Comparison of ENCODE assay signal across 31 cellular contexts in the genomic region with DNA sequence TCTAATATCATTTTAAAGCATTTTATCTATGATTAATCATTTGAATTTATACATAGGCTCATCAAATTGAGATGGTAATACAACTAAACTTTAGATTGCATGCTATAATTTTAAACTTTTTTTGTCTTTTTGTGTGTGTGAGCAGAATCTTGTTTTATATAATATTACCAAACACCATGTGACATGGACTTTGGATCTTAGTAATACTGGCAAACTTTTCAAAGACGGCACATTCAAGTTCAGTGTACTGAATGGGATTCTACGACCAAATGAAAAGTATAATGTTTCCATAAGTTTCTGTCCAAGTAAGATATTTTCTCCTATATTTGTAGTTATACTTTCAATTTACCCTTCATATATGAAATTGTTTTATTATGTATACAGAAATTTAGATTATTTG.
"Had no signal": no experiment of that assay in that cellular context is flagged by ENCODE, and none has a peak within 500 bp of the region (broad histone marks: within the 10 kb centered on the region; RNA-seq: fewer than 3 reads in every experiment).

No MANE protein-coding gene starts in this region.

- H3K27me3 ChIP-seq: neural progenitor cell, ovary, spleen, suprapubic skin, testis, tibial artery, transverse colon, upper lobe of right lung, uterus had no signal

- H3K27ac Mint-ChIP-seq: natural killer cell; nephron; neural progenitor cell; progenitor cell of endocrine pancreas; stimulated activated memory B cell treated with anti-CD40 and anti-IgM and Interleukin-4, amounts not matched to agents 10 μg/mL and 1 μg/mL and 100 μg/mL, for 72 hours; stimulated activated naive CD8-positive, alpha-beta T cell treated with anti-CD3 and anti-CD28 coated beads, Interleukin-15, amount 100 ng/mL, for 72 hours; type B pancreatic cell had no signal

- H3K4me1 ChIP-seq: neural progenitor cell, parathyroid adenoma, psoas muscle, spleen, suprapubic skin, testis, tibial artery, transverse colon, upper lobe of right lung, uterus had no signal

- H3K36me3 Mint-ChIP-seq: natural killer cell; neural progenitor cell; stimulated activated memory B cell treated with anti-CD40 and anti-IgM and Interleukin-4, amounts not matched to agents 10 μg/mL and 1 μg/mL and 100 μg/mL, for 72 hours; type B pancreatic cell had no signal

- H3K27me3 Mint-ChIP-seq: progenitor cell of endocrine pancreas; stimulated activated memory B cell treated with anti-CD40 and anti-IgM and Interleukin-4, amounts not matched to agents 10 μg/mL and 1 μg/mL and 100 μg/mL, for 72 hours; stimulated activated naive CD8-positive, alpha-beta T cell treated with anti-CD3 and anti-CD28 coated beads, Interleukin-15, amount 100 ng/mL, for 72 hours; type B pancreatic cell had no signal

- H3K4me3 Mint-ChIP-seq: natural killer cell; nephron; neural progenitor cell; stimulated activated memory B cell treated with anti-CD40 and anti-IgM and Interleukin-4, amounts not matched to agents 10 μg/mL and 1 μg/mL and 100 μg/mL, for 72 hours; stimulated activated naive CD8-positive, alpha-beta T cell treated with anti-CD3 and anti-CD28 coated beads, Interleukin-15, amount 100 ng/mL, for 72 hours; type B pancreatic cell had no signal

- H3K27ac ChIP-seq: neural progenitor cell, ovary, parathyroid adenoma, psoas muscle, skin epidermis, spleen, suprapubic skin, testis, tibial artery, transverse colon, upper lobe of right lung, uterus had no signal

- ATAC-seq: natural killer cell; psoas muscle; right cardiac atrium; sciatic nerve; stimulated activated memory B cell treated with anti-CD40 and anti-IgM and Interleukin-4, amounts not matched to agents 10 μg/mL and 1 μg/mL and 100 μg/mL, for 72 hours; stimulated activated naive CD8-positive, alpha-beta T cell treated with anti-CD3 and anti-CD28 coated beads, Interleukin-15, amount 100 ng/mL, for 72 hours; stimulated activated naive CD8-positive, alpha-beta T cell treated with anti-CD3 and anti-CD28 coated beads, Interleukin-15, Interleukin-2, amounts not matched to agents 100 U/mL and 50 U/mL, for 24 hours; upper lobe of right lung had no signal

- H3K9me3 Mint-ChIP-seq: nephron; neural progenitor cell; stimulated activated memory B cell treated with anti-CD40 and anti-IgM and Interleukin-4, amounts not matched to agents 10 μg/mL and 1 μg/mL and 100 μg/mL, for 72 hours; stimulated activated naive CD8-positive, alpha-beta T cell treated with anti-CD3 and anti-CD28 coated beads, Interleukin-15, amount 100 ng/mL, for 72 hours; type B pancreatic cell had no signal

- H3K36me3 ChIP-seq: neural progenitor cell, ovary, spleen, suprapubic skin, tibial artery, transverse colon, upper lobe of right lung, uterus had no signal

- H3K9me3 ChIP-seq: ovary, psoas muscle, spleen, suprapubic skin, testis, tibial artery, transverse colon, upper lobe of right lung, uterus had no signal

- H3K4me3 ChIP-seq: neural progenitor cell, ovary, psoas muscle, skin epidermis, smooth muscle cell, spleen, suprapubic skin, testis, tibial artery, transverse colon, upper lobe of right lung, uterus had no signal

- DNase-seq: natural killer cell; occipital lobe; ovary; posterior cingulate gyrus; psoas muscle; right cardiac atrium; spleen; stimulated activated CD4-positive, alpha-beta T cell treated with anti-CD3 and anti-CD28 coated beads, Interleukin-12 subunit alpha, Interleukin-12 subunit beta, amount 100 ng/mL, for 4 hours; stimulated activated CD4-positive, alpha-beta T cell treated with anti-CD3 and anti-CD28 coated beads, Interleukin-1b, Interleukin-23, amount 100 ng/mL, for 48 hours; stimulated activated CD4-positive, alpha-beta T cell treated with anti-CD3 and anti-CD28 coated beads, Interleukin-4, amount 100 ng/mL, for 1 hour; stimulated activated CD4-positive, alpha-beta T cell treated with anti-CD3 and anti-CD28 coated beads, Interleukin-4, amount 100 ng/mL, for 4 hours; stimulated activated CD8-positive, alpha-beta memory T cell treated with anti-CD3 and anti-CD28 coated beads, Interleukin-4, amount 100 ng/mL, for 48 hours; stimulated activated naive CD4-positive, alpha-beta T cell; stimulated activated naive CD8-positive, alpha-beta T cell treated with anti-CD3 and anti-CD28 coated beads, Interleukin-15, amount 100 ng/mL, for 72 hours; stimulated activated naive CD8-positive, alpha-beta T cell treated with anti-CD3 and anti-CD28 coated beads, Interleukin-15, Interleukin-2, amounts not matched to agents 100 U/mL and 50 U/mL, for 24 hours; substantia nigra; testis; tibial artery; transverse colon; upper lobe of right lung; uterus had no signal

- H3K4me1 Mint-ChIP-seq: natural killer cell; nephron; neural progenitor cell; stimulated activated memory B cell treated with anti-CD40 and anti-IgM and Interleukin-4, amounts not matched to agents 10 μg/mL and 1 μg/mL and 100 μg/mL, for 72 hours; stimulated activated naive CD8-positive, alpha-beta T cell treated with anti-CD3 and anti-CD28 coated beads, Interleukin-15, amount 100 ng/mL, for 72 hours had no signal
